ENCODE assay signal across 25 cellular contexts in the genomic region with DNA sequence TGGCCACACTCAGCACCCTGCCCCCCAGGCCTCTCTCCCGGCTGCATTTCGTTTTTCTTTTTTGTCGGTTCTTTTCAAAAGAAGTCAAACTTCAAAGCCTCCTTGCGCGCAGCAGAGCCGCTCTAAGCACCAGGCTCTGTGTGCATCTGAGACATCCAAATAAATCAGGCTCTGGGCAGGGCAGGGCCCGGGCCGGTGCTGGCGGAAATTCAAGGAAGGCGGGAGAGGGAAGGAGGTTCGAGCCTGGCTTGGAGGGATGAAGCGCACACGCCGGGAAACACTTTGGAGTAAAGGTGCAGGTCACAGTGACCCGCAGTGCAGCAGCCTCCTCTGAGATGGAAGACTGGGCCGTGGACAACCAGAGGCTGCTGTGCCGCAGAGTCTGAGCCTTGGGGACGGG. TPM values are rescaled to one million over a fixed set of nuclear protein-coding genes. Genes with fewer than 3 reads are reported as not detected.
"Had no signal": no experiment of that assay in that cellular context is flagged by ENCODE, and none has a peak within 500 bp of the region (broad histone marks: within the 10 kb centered on the region; RNA-seq: fewer than 3 reads in every experiment).

No MANE protein-coding gene starts in this region.

- H3K36me3 Mint-ChIP-seq: natural killer cell; stimulated activated memory B cell treated with anti-CD40 and anti-IgM and Interleukin-4, amounts not matched to agents 10 μg/mL and 1 μg/mL and 100 μg/mL, for 72 hours had no signal

- H3K9me3 ChIP-seq: colonic mucosa, esophagus squamous epithelium, neutrophil, spleen had no signal

- H3K27ac ChIP-seq: colonic mucosa, esophagus squamous epithelium, neutrophil, spleen had no signal

- H3K9me3 Mint-ChIP-seq: natural killer cell; stimulated activated memory B cell treated with anti-CD40 and anti-IgM and Interleukin-4, amounts not matched to agents 10 μg/mL and 1 μg/mL and 100 μg/mL, for 72 hours; stimulated activated naive CD8-positive, alpha-beta T cell treated with anti-CD3 and anti-CD28 coated beads, Interleukin-15, amount 100 ng/mL, for 72 hours had no signal

- ATAC-seq: left colon; natural killer cell; sciatic nerve; stimulated activated memory B cell treated with anti-CD40 and anti-IgM and Interleukin-4, amounts not matched to agents 10 μg/mL and 1 μg/mL and 100 μg/mL, for 72 hours; stimulated activated naive CD8-positive, alpha-beta T cell treated with anti-CD3 and anti-CD28 coated beads, Interleukin-15, amount 100 ng/mL, for 72 hours had no signal

- H3K4me1 ChIP-seq: colonic mucosa had no signal

- H3K36me3 ChIP-seq: colonic mucosa, esophagus squamous epithelium, neutrophil, spleen had no signal

- H3K4me3 Mint-ChIP-seq: natural killer cell; stimulated activated memory B cell treated with anti-CD40 and anti-IgM and Interleukin-4, amounts not matched to agents 10 μg/mL and 1 μg/mL and 100 μg/mL, for 72 hours; stimulated activated naive CD8-positive, alpha-beta T cell treated with anti-CD3 and anti-CD28 coated beads, Interleukin-15, amount 100 ng/mL, for 72 hours had no signal

- H3K4me3 ChIP-seq: colonic mucosa, esophagus squamous epithelium, spleen had no signal

- DNase-seq: caudate nucleus; colonic mucosa; dermis blood vessel endothelial cell; esophagus squamous epithelium; foreskin fibroblast; left colon; natural killer cell; posterior cingulate gyrus; spleen; stimulated activated CD4-positive, alpha-beta T cell treated with anti-CD3 and anti-CD28 coated beads, Interleukin-15, amount 100 ng/mL, for 24 hours; stimulated activated CD4-positive, alpha-beta T cell treated with anti-CD3 and anti-CD28 coated beads, Interleukin-1b, Interleukin-23, amount 100 ng/mL, for 48 hours; stimulated activated CD4-positive, alpha-beta T cell treated with anti-CD3 and anti-CD28 coated beads, Interleukin-4, amount 100 ng/mL, for 24 hours; stimulated activated naive CD8-positive, alpha-beta T cell treated with anti-CD3 and anti-CD28 coated beads, Interleukin-15, amount 100 ng/mL, for 72 hours; substantia nigra; trophoblast cell had no signal

- H3K4me1 Mint-ChIP-seq: natural killer cell; stimulated activated memory B cell treated with anti-CD40 and anti-IgM and Interleukin-4, amounts not matched to agents 10 μg/mL and 1 μg/mL and 100 μg/mL, for 72 hours; stimulated activated naive CD8-positive, alpha-beta T cell treated with anti-CD3 and anti-CD28 coated beads, Interleukin-15, amount 100 ng/mL, for 72 hours had no signal

- H3K27ac Mint-ChIP-seq: natural killer cell; stimulated activated memory B cell treated with anti-CD40 and anti-IgM and Interleukin-4, amounts not matched to agents 10 μg/mL and 1 μg/mL and 100 μg/mL, for 72 hours; stimulated activated naive CD8-positive, alpha-beta T cell treated with anti-CD3 and anti-CD28 coated beads, Interleukin-15, amount 100 ng/mL, for 72 hours had no signal

RNA-seq across cellular contexts. Expression of a gene that starts 5.8 kb away (rescaled TPM):
- total RNA-seq: cerebellum, dermis blood vessel endothelial cell, epithelial cell of proximal tubule, kidney epithelial cell, left colon, myocyte, natural killer cell, osteocyte had no signal

RNA-seq across cellular contexts. Expression of a gene that starts 42.7 kb away (rescaled TPM):
- total RNA-seq: cerebellum, dermis blood vessel endothelial cell, kidney epithelial cell, natural killer cell, osteocyte, pulmonary artery endothelial cell, sciatic nerve, skeletal muscle tissue, spleen had no signal
